In genomic region chr21:17736072-17736471, GRCh38 we compare ENCODE assay signal across 18 cellular contexts.
DNase-seq lines count a peak whose midpoint lies in the region; ATAC-seq and TF ChIP-seq lines count a peak whose summit lies in the region.
"Had no signal": no experiment of that assay in that cellular context is flagged by ENCODE, and none has a peak within 500 bp of the region (broad histone marks: within the 10 kb centered on the region; RNA-seq: fewer than 3 reads in every experiment).

No MANE protein-coding gene starts in this region.

- H3K4me3 ChIP-seq in left ventricle myocardium inferior (no peak overlapping the region), right cardiac atrium (ENCODE audit: low read length) (no peak overlapping the region), PC-3 (ENCODE audit: low read length) (no peak overlapping the region)
- H3K4me3 ChIP-seq: BLaER1, GM23338 had no signal

- no peak for DNase-seq in left ventricle myocardium inferior
- DNase-seq in right cardiac atrium, result no peak
- peak; percentile 58 for DNase-seq in NCI-H187 treated with DMSO at 0.1 percent for 48 hours (lab: John Stamatoyannopoulos, UW)
- no peak for DNase-seq in PC-3
- DNase-seq in sciatic nerve (ENCODE audit: low spot score), result no peak
- no peak for DNase-seq in caudate nucleus (lab: John Stamatoyannopoulos, UW)
- no peak for DNase-seq in activated gamma-delta T cell (lab: John Stamatoyannopoulos, UW)
- DNase-seq: Caco-2; CD4-positive, CD25-positive, alpha-beta regulatory T cell; CD8-positive, alpha-beta T cell; DMS 273 treated with DMSO at 0.1 percent for 48 hours; DMS79 treated with DMSO at 0.1 percent for 48 hours; GF-D8; H9 had no signal

- POLR2A ChIA-PET in PC-3 (lab: Charles Lee; ENCODE audit: unreplicated experiment), result no interaction called here

- 67% methylated on average over 5 of the region's 5 CpGs for WGBS in right cardiac atrium

- no peak overlapping the region for H3K4me2 ChIP-seq in PC-3 (ENCODE audit: low read length)
- H3K4me2 ChIP-seq: BLaER1, GM23338 had no signal

- H3K79me2 ChIP-seq in PC-3 (ENCODE audit: low read length), result no peaks in the 10 kb centered on the region

- no peaks in the 10 kb centered on the region for H4K20me1 ChIP-seq in PC-3 (ENCODE audit: low read length)
- H4K20me1 ChIP-seq: BLaER1 had no signal

- no peaks in the 10 kb centered on the region for H3F3A ChIP-seq in PC-3 (ENCODE audit: low read length, unreplicated experiment)

- CTCF ChIA-PET in PC-3 (lab: Charles Lee), result no interaction called here

- BruUV-seq in PC-3 (replicated peaks; lab: Mats Ljungman, UMichigan), result no TSS peak

- H3K4me1 ChIP-seq in left ventricle myocardium inferior (no peaks in the 10 kb centered on the region), right cardiac atrium (ENCODE audit: control insufficient read depth, insufficient read depth, low read length) (no peaks in the 10 kb centered on the region), PC-3 (ENCODE audit: insufficient read depth, low read length) (peaks cover 11% of the 10 kb centered on the region)
- H3K4me1 ChIP-seq: BLaER1 had no signal

- no peak overlapping the region for H3K9ac ChIP-seq in PC-3 (ENCODE audit: low read length)
- H3K9ac ChIP-seq: BLaER1 had no signal

- 0 out of 2 replicates have a peak overlapping the region, but pooled peaks have one; percentile 9 for H2AFZ ChIP-seq in PC-3 (ENCODE audit: low read length)
- H2AFZ ChIP-seq: GM23338 had no signal

- no peaks in the 10 kb centered on the region for H3K9me2 ChIP-seq in PC-3 (replicated peaks; ENCODE audit: low read length)

- TF ChIP-seq CTCF in left ventricle myocardium inferior (IDR thresholded peaks at IDR 0.05; ENCODE audit: borderline replicate concordance) (no peak), PC-3 (conservative IDR thresholded peaks at IDR 0.05; ENCODE audit: low read depth, low read length) (no peak)

- intact Hi-C loops in left ventricle myocardium inferior (cut with micrococcal nuclease) (no loop called here), right cardiac atrium (cut with DNase I) (no loop called here), PC-3 (cut with micrococcal nuclease) (no loop called here), sciatic nerve (cut with DNase I) (no loop called here)

- H3K36me3 ChIP-seq in left ventricle myocardium inferior (no peaks in the 10 kb centered on the region), PC-3 (ENCODE audit: low read depth, low read length) (no peaks in the 10 kb centered on the region)
- H3K36me3 ChIP-seq: BLaER1 had no signal

- H3K27me3 ChIP-seq in left ventricle myocardium inferior (ENCODE audit: low read depth) (no peaks in the 10 kb centered on the region), right cardiac atrium (ENCODE audit: control insufficient read depth, insufficient read depth) (no peaks in the 10 kb centered on the region), PC-3 (ENCODE audit: low read length) (no peaks in the 10 kb centered on the region)
- H3K27me3 ChIP-seq: BLaER1 had no signal

- ATAC-seq in right cardiac atrium (no peak), PC-3 (no peak), sciatic nerve (peak; percentile 60)
- ATAC-seq: CD8-positive, alpha-beta T cell; GM23338; HCT116 had no signal

- H3K9me3 ChIP-seq in left ventricle myocardium inferior (replicated peaks) (no peaks in the 10 kb centered on the region), right cardiac atrium (ENCODE audit: control insufficient read depth, low read length) (no peaks in the 10 kb centered on the region), PC-3 (ENCODE audit: low read length) (no peaks in the 10 kb centered on the region)
- H3K9me3 ChIP-seq: BLaER1, Caco-2 had no signal

- H3K27ac ChIP-seq in left ventricle myocardium inferior (replicated peaks), result peak overlapping the region; percentile 17
- no peak overlapping the region for H3K27ac ChIP-seq in right cardiac atrium (ENCODE audit: low read length)
- H3K27ac ChIP-seq in PC-3 (ENCODE audit: low read length), result no peak overlapping the region
- H3K27ac ChIP-seq in caudate nucleus (ENCODE audit: low read depth, low read length), result no peak overlapping the region
- H3K27ac ChIP-seq: BLaER1, C4-2B had no signal
